In genomic region chr4:17781072-17781830, GRCh38 we compare ENCODE assay signal across 8 cellular contexts. TPM values are rescaled to one million over a fixed set of nuclear protein-coding genes. Genes with fewer than 3 reads are reported as not detected.
DNase-seq lines count a peak whose midpoint lies in the region; ATAC-seq and TF ChIP-seq lines count a peak whose summit lies in the region.

TSS of gene FAM184B (minus strand) at chr4:17781621. CDS start at chr4:17781299, 322 bp downstream.

- POLR2A ChIA-PET in HEK293 (lab: Yijun Ruan, JAX), result no interaction called here

- no peaks in the 10 kb centered on the region for H3K36me3 ChIP-seq in ACC112 (ENCODE audit: insufficient read depth, low read length)
- no peaks in the 10 kb centered on the region for H3K36me3 ChIP-seq in HEK293 (ENCODE audit: control insufficient read depth in 2 of 2, insufficient read depth in 1 of 2, low read length in 2 of 2)
- H3K36me3 ChIP-seq in lower lobe of right lung, result no peaks in the 10 kb centered on the region
- H3K36me3 ChIP-seq in upper lobe of right lung, result no peaks in the 10 kb centered on the region

- H2AFZ ChIP-seq in ACC112 (ENCODE audit: low read length, unreplicated experiment), result peak within 1 kb of the TSS; percentile 84

- H3K4me1 ChIP-seq in ACC112 (ENCODE audit: control insufficient read depth, insufficient read depth, low read length, unreplicated experiment) (peaks cover 5% of the 10 kb centered on the region), HEK293 (ENCODE audit: control insufficient read depth, insufficient read depth, low read length) (no peaks in the 10 kb centered on the region), lower lobe of right lung (peaks cover 20% of the 10 kb centered on the region), upper lobe of right lung (peaks cover 13% of the 10 kb centered on the region)

- TF ChIP-seq CTCF in HEK293 (tag by site-specific recombination; IDR thresholded peaks at IDR 0.05), result no peak
- no peak for TF ChIP-seq CTCF in choroid plexus epithelial cell (conservative IDR thresholded peaks at IDR 0.05; ENCODE audit: low read depth, low read length)
- TF ChIP-seq CTCF in lower lobe of right lung (IDR thresholded peaks at IDR 0.05), result no peak
- no peak for TF ChIP-seq CTCF in upper lobe of right lung (IDR thresholded peaks at IDR 0.05)

- DNase-seq in choroid plexus epithelial cell (ENCODE audit: low read depth), result no peak
- no peak for DNase-seq in lower lobe of right lung
- DNase-seq in upper lobe of right lung, result peak; percentile 66
- no peak for DNase-seq in stimulated activated naive CD4-positive, alpha-beta T cell (lab: John Stamatoyannopoulos, UW)
- DNase-seq in A172 (ENCODE audit: low spot score), result no peak

- H3K27me3 ChIP-seq in ACC112 (ENCODE audit: insufficient read depth, low read length) (peaks cover 61% of the 10 kb centered on the region), lower lobe of right lung (ENCODE audit: low read depth) (peaks cover 26% of the 10 kb centered on the region), upper lobe of right lung (peaks cover 24% of the 10 kb centered on the region)

- ATAC-seq in lower lobe of right lung (peak; percentile 53 to 61), upper lobe of right lung (peak; percentile 51), HG03457 (IDR thresholded peaks at IDR 0.05; ENCODE audit: unreplicated experiment) (no peak)

- H3K79me2 ChIP-seq in ACC112 (ENCODE audit: control insufficient read depth, insufficient read depth, low read length, unreplicated experiment), result no peaks in the 10 kb centered on the region

- H3K9me3 ChIP-seq in HEK293 (ENCODE audit: control insufficient read depth, insufficient read depth, low read depth, low read length) (no peaks in the 10 kb centered on the region), lower lobe of right lung (no peaks in the 10 kb centered on the region), upper lobe of right lung (no peaks in the 10 kb centered on the region)

- H3K27ac ChIP-seq in ACC112 (ENCODE audit: low read depth, low read length) (no peak within 1 kb of the TSS), HEK293 (ENCODE audit: extremely low read depth, low read depth, low read length) (no peak within 1 kb of the TSS; the same call in 1 of the 2 replicates), lower lobe of right lung (no peak within 1 kb of the TSS), upper lobe of right lung (no peak within 1 kb of the TSS)

- CTCF ChIA-PET in HEK293 (lab: Yijun Ruan, JAX), result no interaction called here

- H3K4me3 ChIP-seq in ACC112 (ENCODE audit: low read depth, low read length), result peak within 1 kb of the TSS; percentile 76
- peak within 1 kb of the TSS; percentile 22 for H3K4me3 ChIP-seq in HEK293 (ENCODE audit: low read depth, low read length)
- peak within 1 kb of the TSS; percentile 47 for H3K4me3 ChIP-seq in choroid plexus epithelial cell (ENCODE audit: low read depth, low read length)
- H3K4me3 ChIP-seq in lower lobe of right lung, result peak within 1 kb of the TSS; percentile 46
- H3K4me3 ChIP-seq in upper lobe of right lung, result peak within 1 kb of the TSS; percentile 41

- intact Hi-C loops in lower lobe of right lung (cut with DNase I), result no loop called here
- intact Hi-C loops in upper lobe of right lung (cut with DNase I), result no loop called here

TF ChIP-seq in HEK293, 187 proteins besides CTCF, POLR2A, EP300 and RAD21 (continues in another document):
- TF ChIP-seq ZSCAN23 (tag by site-specific recombination; IDR thresholded peaks at IDR 0.05) (no peak), ZNF596 (tag by site-specific recombination; IDR thresholded peaks at IDR 0.05) (no peak), ZBTB26 (tag by site-specific recombination; optimal IDR thresholded peaks at IDR 0.05) (peak; percentile 78), ZNF169 (tag by site-specific recombination; IDR thresholded peaks at IDR 0.05) (no peak), YY2 (tag by site-specific recombination; IDR thresholded peaks at IDR 0.05) (no peak), ZNF704 (tag by site-specific recombination; IDR thresholded peaks at IDR 0.05) (no peak), ZNF529 (tag by site-specific recombination; IDR thresholded peaks at IDR 0.05; ENCODE audit: insufficient replicate concordance) (no peak), ZNF132 (tag by site-specific recombination; IDR thresholded peaks at IDR 0.05; ENCODE audit: borderline replicate concordance) (no peak), ZBTB10 (tag by site-specific recombination; IDR thresholded peaks at IDR 0.05) (no peak), ZNF776 (tag by site-specific recombination; IDR thresholded peaks at IDR 0.05; ENCODE audit: borderline replicate concordance) (no peak), EGR2 (tag by site-specific recombination; IDR thresholded peaks at IDR 0.05; ENCODE audit: low read depth) (peak; percentile 52), KLF10 (tag by site-specific recombination; IDR thresholded peaks at IDR 0.05) (no peak), ZFHX2 (tag by site-specific recombination; conservative IDR thresholded peaks at IDR 0.05) (peak; percentile 79), ZNF626 (tag by site-specific recombination; IDR thresholded peaks at IDR 0.05) (no peak), ZNF561 (tag by site-specific recombination; IDR thresholded peaks at IDR 0.05; ENCODE audit: borderline replicate concordance) (no peak), OSR2 (tag by site-specific recombination; IDR thresholded peaks at IDR 0.05) (no peak), ZNF548 (tag by site-specific recombination; IDR thresholded peaks at IDR 0.05) (no peak), ZBTB8A (tag by site-specific recombination; IDR thresholded peaks at IDR 0.05) (0 out of 2 replicates have a peak, but pooled peaks have one; percentile 43), ZIC2 (tag by site-specific recombination; IDR thresholded peaks at IDR 0.05) (peak; percentile 32; the same call in 1 of the 2 replicates), REST (tag by site-specific recombination; IDR thresholded peaks at IDR 0.05) (no peak)

RNA-seq across cellular contexts. Expression of gene FAM184B, which starts in this region (rescaled TPM):
- total RNA-seq in lower lobe of right lung (0.24 TPM), upper lobe of right lung (0.17 TPM)
- total RNA-seq in A172 (2014; rRNA removed; shearing (Covaris generic)), result not detected in 2 replicates

Comparison
In these comparisons a context has a peak if more than half of its experiments do, and no peak if none do; other contexts are left out.
1. Peak in ATAC-seq and H3K4me3 ChIP-seq in lower lobe of right lung; RNA of the gene not detected or under 1 TPM.
2. Peak in DNase-seq, ATAC-seq and H3K4me3 ChIP-seq in upper lobe of right lung; RNA of the gene not detected or under 1 TPM.
3. H3K4me3 ChIP-seq: peak in every context shown above with its lines; median percentile 76 in ACC112; 47 in choroid plexus epithelial cell; 46 in lower lobe of right lung; 41 in upper lobe of right lung; 22 in HEK293.